Comparison of ENCODE assay signal across 11 cellular contexts in the genomic region with DNA sequence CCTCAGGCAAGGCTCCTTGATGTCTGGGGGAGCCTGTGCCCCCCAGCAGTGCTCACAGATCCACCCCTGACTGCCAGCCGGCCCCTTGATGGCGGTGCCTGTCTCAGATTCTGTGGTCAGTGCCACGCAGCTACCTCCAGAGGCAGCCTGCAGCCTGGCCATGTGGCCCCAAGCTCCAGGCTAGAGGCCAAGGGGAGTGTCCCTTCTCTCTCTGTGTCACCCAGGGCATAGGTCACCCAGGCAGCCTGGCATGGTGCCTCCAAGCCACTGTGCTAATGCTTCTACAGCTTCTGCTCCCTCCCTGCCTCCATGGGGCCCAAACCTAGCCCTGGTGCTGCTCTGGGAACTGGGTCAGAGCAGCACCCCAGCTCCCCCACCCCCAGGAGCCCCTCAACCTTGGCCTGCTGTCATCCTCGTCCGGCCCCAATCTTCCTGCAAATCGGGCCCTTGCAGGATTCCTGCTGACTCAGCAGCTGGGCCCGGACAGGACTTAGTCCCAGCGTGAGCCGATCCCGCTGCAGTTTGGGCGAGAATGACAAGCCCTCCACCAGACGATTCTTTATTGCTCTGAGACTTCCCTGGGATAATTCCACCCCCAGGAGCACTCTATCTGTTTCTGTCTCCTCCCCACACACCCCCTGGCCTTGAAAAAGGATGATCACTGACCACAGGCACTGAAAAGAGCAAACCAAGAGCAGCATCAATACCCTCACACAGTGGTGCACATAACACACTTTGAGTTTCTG. TPM values are rescaled to one million over a fixed set of nuclear protein-coding genes. Genes with fewer than 3 reads are reported as not detected.
DNase-seq lines count a peak whose midpoint lies in the region; ATAC-seq and TF ChIP-seq lines count a peak whose summit lies in the region.
"Had no signal": no experiment of that assay in that cellular context is flagged by ENCODE, and none has a peak within 500 bp of the region (broad histone marks: within the 10 kb centered on the region; RNA-seq: fewer than 3 reads in every experiment).

No MANE protein-coding gene starts in this region.

- ATAC-seq in Panc1 (peak; percentile 72), Right ventricle myocardium superior (ENCODE audit: poor library complexity) (peak; percentile 50), GM19397 (IDR thresholded peaks at IDR 0.05; ENCODE audit: unreplicated experiment) (no peak), HG03045 (IDR thresholded peaks at IDR 0.05; ENCODE audit: unreplicated experiment) (no peak)

- no peak overlapping the region for H3K4me3 Mint-ChIP-seq in neural crest cell

- no peaks in the 10 kb centered on the region for H3K9me3 Mint-ChIP-seq in neural crest cell

- CTCF ChIA-PET in Panc1 (lab: Charles Lee): no interaction called here

- BruUV-seq in Panc1 (replicated peaks; lab: Mats Ljungman, UMichigan): no TSS peak

- in situ Hi-C loops in Panc1 (cut with HindIII; ENCODE audit: low pct_unique_long_range_greater_than_20kb, low sequenced_read_pairs): no loop called here

- H3K36me3 ChIP-seq in Panc1 (ENCODE audit: control insufficient read depth, insufficient read depth, low read length): no peaks in the 10 kb centered on the region

- peak overlapping the region; percentile 36 for H3K27ac Mint-ChIP-seq in neural crest cell (ENCODE audit: unreplicated experiment)

- no peaks in the 10 kb centered on the region for H3K36me3 Mint-ChIP-seq in neural crest cell (ENCODE audit: low read depth)

- no peak overlapping the region for H3K27ac ChIP-seq in Panc1 (ENCODE audit: low read length)

- no peak overlapping the region for H3K4me3 ChIP-seq in Panc1 (ENCODE audit: low read depth in 2 of 2, low read length in 2 of 2)

- H3K27me3 Mint-ChIP-seq in neural crest cell (ENCODE audit: low read depth): no peaks in the 10 kb centered on the region

- no peaks in the 10 kb centered on the region for H3K4me1 ChIP-seq in Panc1 (ENCODE audit: control insufficient read depth, insufficient read depth, low read length)

- H3K27me3 ChIP-seq in Panc1 (ENCODE audit: control insufficient read depth, insufficient read depth, low read length): no peaks in the 10 kb centered on the region

- intact Hi-C loops in Panc1 (cut with micrococcal nuclease; ENCODE audit: unreplicated experiment) (no loop called here), Right ventricle myocardium superior (cut with DNase I) (no loop called here)

- peak; percentile 17 to 36 for DNase-seq in AML-193 (lab: John Stamatoyannopoulos, UW)
- DNase-seq in Panc1 (ENCODE audit: low read depth, low spot score): no peak
- DNase-seq in Right ventricle myocardium superior: peak; percentile 84
- no peak for DNase-seq in neural crest cell (ENCODE audit: low read depth, low spot score)
- no peak for DNase-seq in NOMO-1 treated with dmso at 0.1 percent for 144 hours (lab: John Stamatoyannopoulos, UW; ENCODE audit: unreplicated experiment)
- DNase-seq in NCI-H1436 (lab: John Stamatoyannopoulos, UW): no peak
- DNase-seq: erythroblast, NCI-H187 had no signal

- POLR2A ChIA-PET in Panc1 (lab: Charles Lee): interaction anchor here (0.5 kb wide), 1 partner anchor 195 kb away, joined by 3 read pairs; no protein-coding TSS in a partner anchor

- TF ChIP-seq CTCF in Panc1 (IDR thresholded peaks at IDR 0.05): no peak
- no peak for TF ChIP-seq CTCF in neural crest cell (conservative IDR thresholded peaks at IDR 0.05)

- H3K4me1 Mint-ChIP-seq in neural crest cell: peaks cover 9% of the 10 kb centered on the region

- no peaks in the 10 kb centered on the region for H3K9me3 ChIP-seq in Panc1 (ENCODE audit: control insufficient read depth, insufficient read depth, low read depth, low read length)

RNA-seq across cellular contexts. Expression of a gene that starts 2.7 kb away (rescaled TPM):
- total RNA-seq in Panc1 (2021; ENCODE audit: unreplicated experiment) (not detected), Right ventricle myocardium superior (0.38 TPM), neural crest cell (not detected in 2 replicates)
- polyA plus RNA-seq in Panc1 (2012; ENCODE audit: insufficient read length): 0.10 TPM
- total RNA-seq: HT1080 had no signal

RNA-seq across cellular contexts. Expression of a gene that starts 40.2 kb away (rescaled TPM):
- total RNA-seq in Panc1 (2021; ENCODE audit: unreplicated experiment): 14.8 TPM
- 12.2 TPM for polyA plus RNA-seq in Panc1 (2012; ENCODE audit: insufficient read length)
- 21.0 TPM for total RNA-seq in Right ventricle myocardium superior
- total RNA-seq in neural crest cell: 40.0 and 44.1 TPM in 2 replicates

Comparison
In these comparisons a context has a peak if more than half of its experiments do, and no peak if none do; other contexts are left out.
1. DNase-seq: peak in AML-193 (2 of 2) and Right ventricle myocardium superior (single experiment); none in Panc1 (single experiment), neural crest cell (single experiment), NOMO-1 treated with dmso at 0.1 percent for 144 hours (single experiment) and NCI-H1436 (single experiment).
2. ATAC-seq: peak in Panc1 (single experiment) and Right ventricle myocardium superior (single experiment); none in GM19397 (single experiment) and HG03045 (single experiment).